Comparison of ENCODE assay signal across 8 cellular contexts in the genomic region with DNA sequence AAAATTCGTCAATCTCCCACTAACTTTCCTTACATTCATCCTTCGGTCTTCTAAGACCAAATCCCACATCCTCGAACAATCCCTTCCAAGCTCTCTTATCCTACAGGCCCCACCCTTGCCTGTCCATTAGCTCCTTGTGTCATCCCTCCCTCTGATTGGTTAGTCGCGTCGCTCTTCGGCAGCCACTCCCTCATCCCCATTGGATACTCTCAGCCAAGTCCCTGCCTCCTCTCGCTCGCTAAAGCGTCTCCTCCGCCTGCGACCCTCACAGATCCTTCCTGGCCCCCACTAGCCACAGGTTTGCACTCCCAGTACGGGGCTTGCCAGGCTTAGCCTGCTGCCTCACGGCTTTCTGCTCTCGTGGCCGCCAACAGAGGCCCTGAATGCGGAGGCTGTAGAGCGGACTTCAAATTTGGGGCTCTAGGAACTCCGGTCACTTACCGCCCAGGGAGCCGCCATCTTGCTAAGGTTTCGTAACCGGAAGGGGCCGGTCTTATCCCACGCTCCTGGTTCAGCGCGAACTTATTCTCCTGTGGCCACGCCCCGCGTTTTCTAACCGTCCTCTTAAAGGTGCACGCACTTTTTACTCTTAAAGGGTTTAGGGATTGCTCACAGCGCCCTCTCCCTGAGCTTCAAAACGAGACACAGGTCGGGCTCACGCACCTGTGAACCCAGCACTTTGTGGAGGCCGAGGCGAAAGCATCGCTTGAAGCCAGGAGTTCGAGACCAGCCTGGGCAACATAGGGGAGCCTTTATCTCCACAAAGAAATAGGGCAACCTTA. TPM values are rescaled to one million over a fixed set of nuclear protein-coding genes. Genes with fewer than 3 reads are reported as not detected.
DNase-seq lines count a peak whose midpoint lies in the region; ATAC-seq and TF ChIP-seq lines count a peak whose summit lies in the region.

DMAC2 (minus strand) TSS at position 472 of the 782 bp plus-strand sequence; CDS start at position 459, 13 bp downstream.

- H3K27ac ChIP-seq in DND-41 (ENCODE audit: low read length) (peak within 1 kb of the TSS; percentile 90), esophagus squamous epithelium (peak within 1 kb of the TSS; percentile 97 to 98 (median 97))

- H3K9me3 ChIP-seq in DND-41 (ENCODE audit: insufficient read depth, low read length, severe bottlenecking) (no peaks in the 10 kb centered on the region), esophagus squamous epithelium (no peaks in the 10 kb centered on the region)

- peak within 1 kb of the TSS; percentile 56 for H3K9ac ChIP-seq in DND-41 (ENCODE audit: low read depth, low read length)

- H3K36me3 Mint-ChIP-seq in activated T-cell treated with anti-CD3 and anti-CD28 coated beads, Interleukin-2, amount 50 U/mL, for 24 hours (ENCODE audit: low read depth): peaks cover 35% of the 10 kb centered on the region

- intact Hi-C loops in esophagus squamous epithelium (cut with DNase I): loop anchor here (10.0 kb wide), 1 partner anchor 125 kb away; no protein-coding TSS in a partner anchor

- TF ChIP-seq POLR2A in esophagus squamous epithelium (IDR thresholded peaks at IDR 0.05): peak in 2 of 4 donors; percentile 59 to 75

- H3K27ac Mint-ChIP-seq in activated T-cell treated with anti-CD3 and anti-CD28 coated beads, Interleukin-2, amount 50 U/mL, for 24 hours: peak within 1 kb of the TSS; percentile 66

- H3K4me1 ChIP-seq in DND-41 (ENCODE audit: insufficient read depth, low read length): peaks cover 21% of the 10 kb centered on the region
- peaks cover 5 to 31% (median 7%) of the 10 kb centered on the region in 3 donors for H3K4me1 ChIP-seq in esophagus squamous epithelium

- H3K4me2 ChIP-seq in DND-41 (ENCODE audit: insufficient read depth, low read length): peak within 1 kb of the TSS; percentile 71

- TF ChIP-seq CTCF in DND-41 (IDR thresholded peaks at IDR 0.05; ENCODE audit: borderline replicate concordance, extremely low read depth, low read length, poor library complexity, severe bottlenecking): peak; percentile 81
- TF ChIP-seq CTCF in esophagus squamous epithelium (IDR thresholded peaks at IDR 0.05): peak; percentile 20 to 60 (median 46)

- H2AFZ ChIP-seq in DND-41 (ENCODE audit: low read depth, low read length): peak within 1 kb of the TSS; percentile 91

- no peaks in the 10 kb centered on the region for H4K20me1 ChIP-seq in DND-41 (ENCODE audit: insufficient read depth, low read length)

- peaks cover 19% of the 10 kb centered on the region for H3K4me1 Mint-ChIP-seq in activated T-cell treated with anti-CD3 and anti-CD28 coated beads, Interleukin-2, amount 50 U/mL, for 24 hours (ENCODE audit: low read depth)

- H3K27me3 ChIP-seq in DND-41 (ENCODE audit: insufficient read depth, low read length, poor library complexity) (no peaks in the 10 kb centered on the region), esophagus squamous epithelium (peaks cover 0 to 14% (median 0%) of the 10 kb centered on the region in 4 donors)

- ATAC-seq in DND-41 (ENCODE audit: insufficient read depth, low read depth) (peak; percentile 95), GM21723 (IDR thresholded peaks at IDR 0.05; ENCODE audit: unreplicated experiment) (peak; percentile 92)

- H3K4me3 Mint-ChIP-seq in activated T-cell treated with anti-CD3 and anti-CD28 coated beads, Interleukin-2, amount 50 U/mL, for 24 hours: no peak within 1 kb of the TSS

- DNase-seq in DND-41 (peak; percentile 97), KG1 (lab: John Stamatoyannopoulos, UW) (peak; percentile 90), esophagus squamous epithelium (lab: John Stamatoyannopoulos, UW) (peak; percentile 86), myocyte (ENCODE audit: low read depth) (peak; percentile 98)
- DNase-seq in activated T-cell treated with anti-CD3 and anti-CD28 coated beads, Interleukin-2, amount 50 U/mL, for 24 hours: peak; percentile 94
- DNase-seq in stimulated activated CD8-positive, alpha-beta memory T cell treated with anti-CD3 and anti-CD28 coated beads, Interleukin-7, amount 100 ng/mL, for 48 hours (ENCODE audit: extremely low read depth in 1 of 2, low read depth in 1 of 2): peak; percentile 82 to 97

- H3K36me3 ChIP-seq in DND-41 (ENCODE audit: insufficient read depth, low read length) (peaks cover 16% of the 10 kb centered on the region), esophagus squamous epithelium (peaks cover 0 to 35% (median 0%) of the 10 kb centered on the region in 3 donors)

- peak within 1 kb of the TSS; percentile 29 to 75; a peak in 3 of 4 replicates for H3K4me3 ChIP-seq in DND-41 (ENCODE audit: low read depth in 1 of 2, low read length in 2 of 2)
- H3K4me3 ChIP-seq in esophagus squamous epithelium: peak within 1 kb of the TSS; percentile 74 to 95 (median 82)

- H3K27me3 Mint-ChIP-seq in activated T-cell treated with anti-CD3 and anti-CD28 coated beads, Interleukin-2, amount 50 U/mL, for 24 hours: no peaks in the 10 kb centered on the region

- no peaks in the 10 kb centered on the region for H3K9me3 Mint-ChIP-seq in activated T-cell treated with anti-CD3 and anti-CD28 coated beads, Interleukin-2, amount 50 U/mL, for 24 hours

- H3K79me2 ChIP-seq in DND-41 (ENCODE audit: insufficient read depth, low read length): peaks cover 16% of the 10 kb centered on the region

- WGBS in esophagus squamous epithelium, 2 donors: 0 to 1% methylated on average over 15 to 17 of the region's 40 CpGs

TF ChIP-seq in PFSK-1, 5 proteins besides CTCF, POLR2A, EP300 and RAD21:
- TF ChIP-seq POLR2AphosphoS5 (IDR thresholded peaks at IDR 0.05; ENCODE audit: low read depth, low read length): peak; percentile 93
- TF ChIP-seq FOXP2 (optimal IDR thresholded peaks at IDR 0.05; ENCODE audit: borderline replicate concordance, extremely low read depth, extremely low read length, insufficient read depth): no peak
- TF ChIP-seq, protein P1, sequence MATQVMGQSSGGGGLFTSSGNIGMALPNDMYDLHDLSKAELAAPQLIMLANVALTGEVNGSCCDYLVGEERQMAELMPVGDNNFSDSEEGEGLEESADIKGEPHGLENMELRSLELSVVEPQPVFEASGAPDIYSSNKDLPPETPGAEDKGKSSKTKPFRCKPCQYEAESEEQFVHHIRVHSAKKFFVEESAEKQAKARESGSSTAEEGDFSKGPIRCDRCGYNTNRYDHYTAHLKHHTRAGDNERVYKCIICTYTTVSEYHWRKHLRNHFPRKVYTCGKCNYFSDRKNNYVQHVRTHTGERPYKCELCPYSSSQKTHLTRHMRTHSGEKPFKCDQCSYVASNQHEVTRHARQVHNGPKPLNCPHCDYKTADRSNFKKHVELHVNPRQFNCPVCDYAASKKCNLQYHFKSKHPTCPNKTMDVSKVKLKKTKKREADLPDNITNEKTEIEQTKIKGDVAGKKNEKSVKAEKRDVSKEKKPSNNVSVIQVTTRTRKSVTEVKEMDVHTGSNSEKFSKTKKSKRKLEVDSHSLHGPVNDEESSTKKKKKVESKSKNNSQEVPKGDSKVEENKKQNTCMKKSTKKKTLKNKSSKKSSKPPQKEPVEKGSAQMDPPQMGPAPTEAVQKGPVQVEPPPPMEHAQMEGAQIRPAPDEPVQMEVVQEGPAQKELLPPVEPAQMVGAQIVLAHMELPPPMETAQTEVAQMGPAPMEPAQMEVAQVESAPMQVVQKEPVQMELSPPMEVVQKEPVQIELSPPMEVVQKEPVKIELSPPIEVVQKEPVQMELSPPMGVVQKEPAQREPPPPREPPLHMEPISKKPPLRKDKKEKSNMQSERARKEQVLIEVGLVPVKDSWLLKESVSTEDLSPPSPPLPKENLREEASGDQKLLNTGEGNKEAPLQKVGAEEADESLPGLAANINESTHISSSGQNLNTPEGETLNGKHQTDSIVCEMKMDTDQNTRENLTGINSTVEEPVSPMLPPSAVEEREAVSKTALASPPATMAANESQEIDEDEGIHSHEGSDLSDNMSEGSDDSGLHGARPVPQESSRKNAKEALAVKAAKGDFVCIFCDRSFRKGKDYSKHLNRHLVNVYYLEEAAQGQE (IDR thresholded peaks at IDR 0.05; ENCODE audit: insufficient read depth in 1 of 2, low read depth in 2 of 2, low read length in 2 of 2): 0 out of 4 replicates have a peak, but pooled peaks of 1 of the 2 experiments have one; percentile 43
- peak; percentile 84 for TF ChIP-seq TAF1 (IDR thresholded peaks at IDR 0.05; ENCODE audit: borderline replicate concordance, insufficient read depth, low read length)
- TF ChIP-seq SIN3A (IDR thresholded peaks at IDR 0.05; ENCODE audit: borderline replicate concordance, insufficient read depth, low read length): 0 out of 2 replicates have a peak, but pooled peaks have one; percentile 59

RNA-seq across cellular contexts. Expression of gene DMAC2, which starts in this region (rescaled TPM):
- 78.7 TPM for polyA plus RNA-seq in PFSK-1 (2012; ENCODE audit: insufficient read length, low read depth)
- total RNA-seq in esophagus squamous epithelium (10 to 100 TPM; 25.1 to 41.4 (median 35.7) TPM), myocyte (36.2 and 43.2 TPM in 2 replicates)
- 36.5 TPM for polyA plus RNA-seq in myocyte (2012)

Comparison
In these comparisons a context has a peak if more than half of its experiments do, and no peak if none do; other contexts are left out.
1. Peak in every context shown above with its lines: DNase-seq, ATAC-seq, H3K4me3 ChIP-seq and H3K27ac ChIP-seq.